ENCODE assay signal across 18 cellular contexts in the genomic region with DNA sequence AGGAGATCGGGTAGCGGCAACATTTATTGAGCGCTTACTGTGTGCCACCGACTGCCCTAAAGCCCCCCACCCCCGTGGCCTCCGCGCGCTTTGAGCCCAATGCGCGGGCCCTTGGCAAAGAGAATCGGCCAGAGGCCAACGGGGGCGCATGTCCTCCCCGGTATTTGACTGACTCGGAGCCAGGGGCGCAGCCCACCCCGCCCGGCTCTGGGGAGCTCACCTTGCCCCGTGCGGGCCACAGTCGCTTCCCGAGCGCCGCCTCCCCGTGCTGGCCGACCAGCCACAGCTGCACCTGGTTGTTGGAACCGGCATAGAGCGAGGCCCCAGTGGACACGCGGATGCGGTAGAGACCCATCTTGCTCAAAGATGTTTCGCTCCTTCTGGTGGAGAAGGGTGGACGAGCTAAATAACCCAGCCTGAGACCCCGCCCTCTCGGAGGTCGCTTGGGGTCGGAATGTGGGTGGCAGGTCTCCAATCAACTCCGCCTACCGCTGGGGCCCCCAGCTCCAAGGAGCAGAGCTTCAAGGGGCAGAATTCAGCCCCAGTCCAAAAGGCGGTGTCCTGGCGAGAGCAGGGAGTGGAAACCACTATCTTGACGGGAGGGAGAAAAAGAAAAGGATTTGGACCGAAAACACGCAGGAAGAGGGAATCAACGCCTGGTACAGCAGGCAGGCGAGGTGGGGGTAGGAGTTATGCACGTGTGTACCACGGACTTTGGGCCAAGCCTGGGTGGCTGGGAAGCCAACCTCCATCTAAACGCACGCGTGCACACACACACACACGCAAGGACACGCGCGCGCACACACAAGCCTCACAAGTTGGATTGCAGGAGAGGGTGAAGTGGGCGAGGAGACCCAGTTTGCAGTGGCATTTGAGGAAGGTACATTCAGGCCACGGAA. TPM values are rescaled to one million over a fixed set of nuclear protein-coding genes. Genes with fewer than 3 reads are reported as not detected.
DNase-seq lines count a peak whose midpoint lies in the region; ATAC-seq, FAIRE-seq and TF ChIP-seq lines count a peak whose summit lies in the region.
"Had no signal": no experiment of that assay in that cellular context is flagged by ENCODE, and none has a peak within 500 bp of the region (broad histone marks: within the 10 kb centered on the region; RNA-seq: fewer than 3 reads in every experiment).

A gene with protein sequence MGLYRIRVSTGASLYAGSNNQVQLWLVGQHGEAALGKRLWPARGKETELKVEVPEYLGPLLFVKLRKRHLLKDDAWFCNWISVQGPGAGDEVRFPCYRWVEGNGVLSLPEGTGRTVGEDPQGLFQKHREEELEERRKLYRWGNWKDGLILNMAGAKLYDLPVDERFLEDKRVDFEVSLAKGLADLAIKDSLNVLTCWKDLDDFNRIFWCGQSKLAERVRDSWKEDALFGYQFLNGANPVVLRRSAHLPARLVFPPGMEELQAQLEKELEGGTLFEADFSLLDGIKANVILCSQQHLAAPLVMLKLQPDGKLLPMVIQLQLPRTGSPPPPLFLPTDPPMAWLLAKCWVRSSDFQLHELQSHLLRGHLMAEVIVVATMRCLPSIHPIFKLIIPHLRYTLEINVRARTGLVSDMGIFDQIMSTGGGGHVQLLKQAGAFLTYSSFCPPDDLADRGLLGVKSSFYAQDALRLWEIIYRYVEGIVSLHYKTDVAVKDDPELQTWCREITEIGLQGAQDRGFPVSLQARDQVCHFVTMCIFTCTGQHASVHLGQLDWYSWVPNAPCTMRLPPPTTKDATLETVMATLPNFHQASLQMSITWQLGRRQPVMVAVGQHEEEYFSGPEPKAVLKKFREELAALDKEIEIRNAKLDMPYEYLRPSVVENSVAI (minus strand): TSS at position 382 of the 899 bp plus-strand sequence. CDS start 27 bp downstream, at position 355.

- TF ChIP-seq CTCF in A549 (IDR thresholded peaks at IDR 0.05): no peak
- TF ChIP-seq CTCF in nephron (IDR thresholded peaks at IDR 0.05; ENCODE audit: unreplicated experiment in 3 of 3): no peak

- H3K27ac ChIP-seq in A549 (no peak within 1 kb of the TSS), ectodermal cell (ENCODE audit: insufficient read depth, low read depth, low read length, poor library complexity, severe bottlenecking) (no peak within 1 kb of the TSS)
- H3K27ac ChIP-seq: C4-2B, dorsolateral prefrontal cortex, KMS-11 had no signal

- H3K4me1 Mint-ChIP-seq in nephron: peaks cover 29% of the 10 kb centered on the region

- TF ChIP-seq POLR2A in A549 (IDR thresholded peaks at IDR 0.05; ENCODE audit: low read length): no peak
- TF ChIP-seq POLR2A in GM12892 (IDR thresholded peaks at IDR 0.05; ENCODE audit: low read depth, low read length): no peak

- POLR2A ChIA-PET in A549 (lab: Yijun Ruan, JAX): no interaction called here

- DNase-seq in A549 (ENCODE audit: low read depth in 1 of 2, low spot score in 1 of 2): peak in 1 of 2 experiments; percentile 21
- peak; percentile 79 for DNase-seq in H7
- no peak for DNase-seq in COLO668 (lab: John Stamatoyannopoulos, UW; ENCODE audit: unreplicated experiment)
- no peak for DNase-seq in NCI-H187 treated with DMSO at 0.1 percent for 48 hours (lab: John Stamatoyannopoulos, UW)
- DNase-seq in kidney tubule cell (ENCODE audit: low spot score): no peak
- DNase-seq in GM12892 (ENCODE audit: insufficient read length): no peak
- DNase-seq: aorta, dorsolateral prefrontal cortex, NCI-H1436 treated with DMSO at 0.1 percent for 48 hours, NCI-H526 treated with DMSO at 0.1 percent for 48 hours had no signal

- H3K27me3 ChIP-seq in H7 (ENCODE audit: control insufficient read depth, insufficient read depth, low read length) (peaks cover 48% of the 10 kb centered on the region), ectodermal cell (ENCODE audit: control insufficient read depth, insufficient read depth, low read length, poor library complexity, severe bottlenecking) (peaks cover 71% of the 10 kb centered on the region)

- ATAC-seq in A549: peak in 1 of 2 experiments; percentile 30; a peak in 3 of 6 replicates

- TF ChIP-seq EP300 in A549 (IDR thresholded peaks at IDR 0.05): no peak

- H3K9me3 Mint-ChIP-seq in nephron: peaks cover 3% of the 10 kb centered on the region
- H3K9me3 Mint-ChIP-seq: activated CD4-positive, alpha-beta T cell treated with anti-CD3 and anti-CD28 coated beads, Interleukin-2, amount 10 ng/mL, durations not matched to agents 7 days and 5 days; T-helper 1 cell treated with Interleukin-12 subunit alpha and Interleukin-12 subunit beta and Interleukin-4 antibody, amounts not matched to agents 30 μg/mL and 1 μg/mL, for 36 hours had no signal

- H3K36me3 Mint-ChIP-seq in nephron (ENCODE audit: low read depth): no peaks in the 10 kb centered on the region

- WGBS in A549 (ENCODE audit: missing lambda C conversion rate): 23% methylated on average over 57 of the region's 58 CpGs
- 10 to 12% methylated on average over 58 of the region's 58 CpGs for WGBS in ectodermal cell, 2 experiments

- FAIRE-seq in A549 (lab: Jason Lieb, UNC) (no peak), GM12892 (lab: Jason Lieb, UNC) (no peak)
- FAIRE-seq: GM18507 had no signal

- TF ChIP-seq RAD21 in A549 (conservative IDR thresholded peaks at IDR 0.05 in 1 of 2, IDR thresholded peaks at IDR 0.05 in 1 of 2): no peak

- H3K4me2 ChIP-seq in A549: peak within 1 kb of the TSS; percentile 79
- H3K4me2 ChIP-seq: KMS-11 had no signal

- peak within 1 kb of the TSS; percentile 32 for H3K4me3 ChIP-seq in A549
- H3K4me3 ChIP-seq in H7 (ENCODE audit: insufficient read depth, low read depth, low read length): peak within 1 kb of the TSS; percentile 34
- peak within 1 kb of the TSS; percentile 22 for H3K4me3 ChIP-seq in ectodermal cell (ENCODE audit: insufficient read depth, low read depth, low read length)

- H3K27me3 Mint-ChIP-seq in nephron (ENCODE audit: low read depth): peaks cover 87% of the 10 kb centered on the region

- H3K4me1 ChIP-seq in A549 (peaks cover 10% of the 10 kb centered on the region; the same call in 1 of the 3 replicates), ectodermal cell (ENCODE audit: control insufficient read depth, insufficient read depth, low read length) (peaks cover 10% of the 10 kb centered on the region)

- H3K9me3 ChIP-seq in A549 (no peaks in the 10 kb centered on the region), ectodermal cell (ENCODE audit: control insufficient read depth, low read length) (no peaks in the 10 kb centered on the region)

- H3K27ac Mint-ChIP-seq in nephron: no peak within 1 kb of the TSS
- H3K27ac Mint-ChIP-seq: activated CD4-positive, alpha-beta T cell treated with anti-CD3 and anti-CD28 coated beads, Interleukin-2, amount 10 ng/mL, durations not matched to agents 7 days and 5 days; T-helper 1 cell treated with Interleukin-12 subunit alpha and Interleukin-12 subunit beta and Interleukin-4 antibody, amounts not matched to agents 30 μg/mL and 1 μg/mL, for 36 hours had no signal

- H3K36me3 ChIP-seq in H7 (replicated peaks; ENCODE audit: control insufficient read depth, insufficient read depth, low read length): no peaks in the 10 kb centered on the region
- H3K36me3 ChIP-seq in ectodermal cell (ENCODE audit: control insufficient read depth, insufficient read depth, low read length): no peaks in the 10 kb centered on the region

- CTCF ChIA-PET in A549 (lab: Yijun Ruan, JAX): interaction anchor here (1.9 to 2.7 kb wide), 2 partner anchors 15 to 34 kb away, joined by 7 to 9 read pairs; no protein-coding TSS in a partner anchor

- H3K4me3 Mint-ChIP-seq in nephron: peak within 1 kb of the TSS; percentile 62 to 75 (median 64)
- H3K4me3 Mint-ChIP-seq: activated CD4-positive, alpha-beta T cell treated with anti-CD3 and anti-CD28 coated beads, Interleukin-2, amount 10 ng/mL, durations not matched to agents 7 days and 5 days; T-helper 1 cell treated with Interleukin-12 subunit alpha and Interleukin-12 subunit beta and Interleukin-4 antibody, amounts not matched to agents 30 μg/mL and 1 μg/mL, for 36 hours had no signal

TF ChIP-seq in A549, 52 proteins besides CTCF, POLR2A, EP300 and RAD21:
- no peak for TF ChIP-seq BHLHE40 (IDR thresholded peaks at IDR 0.05; ENCODE audit: low read depth, low read length)
- TF ChIP-seq, protein P1, sequence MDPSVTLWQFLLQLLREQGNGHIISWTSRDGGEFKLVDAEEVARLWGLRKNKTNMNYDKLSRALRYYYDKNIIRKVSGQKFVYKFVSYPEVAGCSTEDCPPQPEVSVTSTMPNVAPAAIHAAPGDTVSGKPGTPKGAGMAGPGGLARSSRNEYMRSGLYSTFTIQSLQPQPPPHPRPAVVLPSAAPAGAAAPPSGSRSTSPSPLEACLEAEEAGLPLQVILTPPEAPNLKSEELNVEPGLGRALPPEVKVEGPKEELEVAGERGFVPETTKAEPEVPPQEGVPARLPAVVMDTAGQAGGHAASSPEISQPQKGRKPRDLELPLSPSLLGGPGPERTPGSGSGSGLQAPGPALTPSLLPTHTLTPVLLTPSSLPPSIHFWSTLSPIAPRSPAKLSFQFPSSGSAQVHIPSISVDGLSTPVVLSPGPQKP (IDR thresholded peaks at IDR 0.05; ENCODE audit: low read depth, low read length): no peak
- no peak for TF ChIP-seq RFX5 (IDR thresholded peaks at IDR 0.05)
- TF ChIP-seq CHD2 (IDR thresholded peaks at IDR 0.05; ENCODE audit: low read length, partially characterized antibody): no peak
- 0 out of 2 replicates have a peak, but pooled peaks have one; percentile 45 for TF ChIP-seq HDAC2 (IDR thresholded peaks at IDR 0.05)
- TF ChIP-seq TFCP2L1 (CRISPR knock-in tag; IDR thresholded peaks at IDR 0.05): no peak
- TF ChIP-seq NFE2L2 (conservative IDR thresholded peaks at IDR 0.05; ENCODE audit: low read length): no peak

RNA-seq across cellular contexts. Expression of the gene that starts here (rescaled TPM):
- polyA plus RNA-seq in A549 (2011; rRNA removed) (0.12 and 0.15 TPM in 2 replicates), A549 (2017; fragmentation: RNase III; extraction: RNeasy Plus Mini Kit Qiagen cat#74134 plus additional on column Dnase treatment) (0.08 to 0.12 TPM in 2 of 3 replicates, not detected in the other)
- 0.07 and 0.08 TPM in 2 replicates for polyA plus RNA-seq in A549 (2012; cell fraction: cytosol; rRNA removed)
- polyA plus RNA-seq in A549 (2012; cell fraction: nucleus; rRNA removed): 0.17 and 0.24 TPM in 2 replicates
- polyA minus RNA-seq in A549 (2011; rRNA and poly(A)+ RNA removed): 0.17 and 0.19 TPM in 2 replicates
- 0.10 and 0.11 TPM in 2 replicates for total RNA-seq in H7 (2014; rRNA removed; shearing (Covaris generic))
- 0.57 TPM for polyA plus RNA-seq in ectodermal cell (2013, experiment 1 of 4)
- polyA plus RNA-seq in ectodermal cell (2013, experiment 2 of 4): 0.43 TPM
- 1.0 TPM for polyA plus RNA-seq in ectodermal cell (2013, experiment 3 of 4)
- 0.53 TPM for polyA plus RNA-seq in ectodermal cell (2013, experiment 4 of 4)
- polyA plus RNA-seq in GM12892 (2012; ENCODE audit: missing spikeins): not detected
- total RNA-seq: aorta, RPMI7951 had no signal
- polyA plus RNA-seq: aorta had no signal

Comparison
In these comparisons a context has a peak if more than half of its experiments do, and no peak if none do; other contexts are left out.
1. Peak in DNase-seq and H3K4me3 ChIP-seq in H7; RNA of the gene not detected or under 1 TPM.